ENCODE assay signal across 8 cellular contexts in the genomic region with DNA sequence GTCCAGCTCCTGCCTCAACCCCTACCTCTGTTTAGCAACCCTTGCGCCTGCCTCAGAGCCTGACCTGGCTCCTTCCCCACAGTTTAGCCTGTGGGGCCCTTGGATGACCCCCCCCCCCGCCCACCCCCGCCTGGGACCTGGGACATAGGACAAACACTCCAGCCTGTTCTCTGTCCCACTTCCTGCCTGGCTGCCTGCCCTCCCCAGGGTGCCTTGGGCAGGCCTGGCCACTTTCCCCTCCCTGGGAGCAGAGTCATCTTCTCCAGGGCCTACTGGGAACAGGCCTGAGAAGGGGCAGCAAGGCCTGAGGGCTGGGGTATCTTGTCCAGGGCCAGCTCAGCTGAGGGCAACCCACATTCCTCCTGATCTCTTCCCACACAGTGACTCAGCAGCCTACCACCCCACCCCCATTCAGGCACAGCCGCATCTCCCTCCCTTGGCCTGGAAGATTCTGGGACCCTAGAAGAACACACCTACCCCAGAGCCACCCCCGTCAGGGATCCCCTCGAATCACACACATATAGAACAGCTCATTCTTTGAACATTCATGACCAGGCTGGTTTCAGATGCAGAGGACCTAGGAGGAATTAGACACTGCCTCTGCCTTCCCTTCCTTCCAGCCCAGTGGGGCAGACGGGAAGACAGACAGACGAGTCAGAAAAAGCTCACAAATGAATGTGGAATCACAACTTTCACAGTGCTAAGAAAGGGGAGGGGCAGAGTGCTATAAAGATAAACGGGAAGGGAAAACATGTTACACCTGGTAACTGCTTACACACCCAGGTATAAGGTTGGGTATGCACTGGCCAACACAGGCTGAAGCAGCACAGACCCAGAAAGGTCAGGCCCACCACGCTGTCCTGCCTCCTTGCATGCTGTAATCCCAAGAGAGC. TPM values are rescaled to one million over a fixed set of nuclear protein-coding genes. Genes with fewer than 3 reads are reported as not detected.
DNase-seq lines count a peak whose midpoint lies in the region; FAIRE-seq and TF ChIP-seq lines count a peak whose summit lies in the region.

No MANE protein-coding gene starts in this region.

- TF ChIP-seq POLR2A in vagina (IDR thresholded peaks at IDR 0.05): no peak
- TF ChIP-seq POLR2A in lower leg skin (IDR thresholded peaks at IDR 0.05): no peak

- intact Hi-C loops in vagina (cut with DNase I) (no loop called here), lower leg skin (cut with DNase I; ENCODE audit: low total_unique reads) (no loop called here)

- peak overlapping the region; percentile 74 for H2AFZ ChIP-seq in ACC112 (ENCODE audit: low read length, unreplicated experiment)

- H3K79me2 ChIP-seq in ACC112 (ENCODE audit: control insufficient read depth, insufficient read depth, low read length, unreplicated experiment): peaks cover 47% of the 10 kb centered on the region

- TF ChIP-seq CTCF in bronchial epithelial cell (IDR thresholded peaks at IDR 0.05; ENCODE audit: insufficient read depth, low read length, severe bottlenecking) (no peak), liver (IDR thresholded peaks at IDR 0.05; ENCODE audit: low read depth, low read length, missing input control) (no peak), vagina (IDR thresholded peaks at IDR 0.05) (no peak), lower leg skin (IDR thresholded peaks at IDR 0.05) (no peak)

- peak overlapping the region; percentile 39; the same call in 1 of the 2 replicates for H3K4me3 ChIP-seq in ACC112 (ENCODE audit: low read depth, low read length)
- no peak overlapping the region for H3K4me3 ChIP-seq in HUES64 (ENCODE audit: low read length)
- H3K4me3 ChIP-seq in bronchial epithelial cell (ENCODE audit: low read depth, low read length): no peak overlapping the region
- no peak overlapping the region for H3K4me3 ChIP-seq in liver (ENCODE audit: low read depth in 1 of 3, low read length in 3 of 3)
- no peak overlapping the region for H3K4me3 ChIP-seq in vagina
- H3K4me3 ChIP-seq in lower leg skin (ENCODE audit: low read depth, poor library complexity, severe bottlenecking): no peak overlapping the region

- H3K36me3 ChIP-seq in ACC112 (ENCODE audit: insufficient read depth, low read length) (peaks cover 18% of the 10 kb centered on the region; the same call in 1 of the 2 replicates), HUES64 (ENCODE audit: insufficient read depth, low read length) (peaks cover 34% of the 10 kb centered on the region), bronchial epithelial cell (ENCODE audit: control insufficient read depth, insufficient read depth, low read length) (peaks cover 12% of the 10 kb centered on the region), liver (ENCODE audit: control insufficient read depth in 4 of 4, insufficient read depth in 3 of 4, low read depth in 1 of 4, low read length in 3 of 4) (peaks cover 0 to 13% (median under 1%) of the 10 kb centered on the region in 4 donors), vagina (peaks cover 0 to 22% of the 10 kb centered on the region in 2 donors)

- DNase-seq in bronchial epithelial cell (ENCODE audit: low read depth): peak; percentile 87
- no peak for DNase-seq in vagina (ENCODE audit: extremely low spot score in 2 of 2)
- DNase-seq in lower leg skin (ENCODE audit: low spot score in 2 of 2): no peak
- no peak for DNase-seq in KG1 (lab: John Stamatoyannopoulos, UW)
- no peak for DNase-seq in stimulated activated CD4-positive, alpha-beta T cell treated with anti-CD3 and anti-CD28 coated beads, Interleukin-4, amount 100 ng/mL, for 4 hours

- WGBS in HUES64: 69% methylated on average over 8 of the region's 10 CpGs
- WGBS in liver: 66% methylated on average over 10 of the region's 10 CpGs
- 50 to 62% methylated on average over 9 to 10 of the region's 10 CpGs for WGBS in lower leg skin, 2 donors

- peak overlapping the region; percentile 98 for H3K27ac ChIP-seq in ACC112 (ENCODE audit: low read depth, low read length)
- H3K27ac ChIP-seq in HUES64 (ENCODE audit: low read depth, low read length): peak overlapping the region; percentile 78
- peak overlapping the region; percentile 25 to 47 for H3K27ac ChIP-seq in liver (ENCODE audit: low read depth in 1 of 2, low read length in 2 of 2)
- H3K27ac ChIP-seq in vagina: peak overlapping the region; percentile 63

- H3K4me1 ChIP-seq in ACC112 (ENCODE audit: control insufficient read depth, insufficient read depth, low read length, unreplicated experiment): peaks cover 54% of the 10 kb centered on the region
- H3K4me1 ChIP-seq in HUES64 (ENCODE audit: insufficient read depth, low read length): peaks cover 30% of the 10 kb centered on the region
- peaks cover 4 to 25% (median 18%) of the 10 kb centered on the region in 4 donors for H3K4me1 ChIP-seq in liver (ENCODE audit: control insufficient read depth in 4 of 4, insufficient read depth in 4 of 4, low read length in 3 of 4)
- H3K4me1 ChIP-seq in vagina: peaks cover 28% of the 10 kb centered on the region

- FAIRE-seq in bronchial epithelial cell (lab: Jason Lieb, UNC): no peak

- H3K9me3 ChIP-seq in HUES64 (ENCODE audit: insufficient read depth, low read depth, low read length) (no peaks in the 10 kb centered on the region), liver (ENCODE audit: control insufficient read depth in 4 of 4, low read length in 3 of 4) (no peaks in the 10 kb centered on the region), vagina (no peaks in the 10 kb centered on the region)

- H3K9ac ChIP-seq in HUES64 (ENCODE audit: low read depth, low read length): peak overlapping the region; percentile 54
- no peak overlapping the region for H3K9ac ChIP-seq in liver (ENCODE audit: low read depth in 1 of 2, low read length in 2 of 2)

- H3K27me3 ChIP-seq in ACC112 (ENCODE audit: insufficient read depth, low read length) (no peaks in the 10 kb centered on the region), HUES64 (ENCODE audit: insufficient read depth, low read length) (no peaks in the 10 kb centered on the region), bronchial epithelial cell (ENCODE audit: control insufficient read depth, insufficient read depth, low read length) (no peaks in the 10 kb centered on the region), liver (ENCODE audit: control insufficient read depth in 4 of 4, insufficient read depth in 4 of 4, low read length in 3 of 4) (no peaks in the 10 kb centered on the region), vagina (no peaks in the 10 kb centered on the region)

- no peak for TF ChIP-seq RAD21 in liver (IDR thresholded peaks at IDR 0.05)

TF ChIP-seq in liver, 16 proteins besides CTCF, POLR2A, EP300 and RAD21 (continues in another document):
- TF ChIP-seq, protein P1, sequence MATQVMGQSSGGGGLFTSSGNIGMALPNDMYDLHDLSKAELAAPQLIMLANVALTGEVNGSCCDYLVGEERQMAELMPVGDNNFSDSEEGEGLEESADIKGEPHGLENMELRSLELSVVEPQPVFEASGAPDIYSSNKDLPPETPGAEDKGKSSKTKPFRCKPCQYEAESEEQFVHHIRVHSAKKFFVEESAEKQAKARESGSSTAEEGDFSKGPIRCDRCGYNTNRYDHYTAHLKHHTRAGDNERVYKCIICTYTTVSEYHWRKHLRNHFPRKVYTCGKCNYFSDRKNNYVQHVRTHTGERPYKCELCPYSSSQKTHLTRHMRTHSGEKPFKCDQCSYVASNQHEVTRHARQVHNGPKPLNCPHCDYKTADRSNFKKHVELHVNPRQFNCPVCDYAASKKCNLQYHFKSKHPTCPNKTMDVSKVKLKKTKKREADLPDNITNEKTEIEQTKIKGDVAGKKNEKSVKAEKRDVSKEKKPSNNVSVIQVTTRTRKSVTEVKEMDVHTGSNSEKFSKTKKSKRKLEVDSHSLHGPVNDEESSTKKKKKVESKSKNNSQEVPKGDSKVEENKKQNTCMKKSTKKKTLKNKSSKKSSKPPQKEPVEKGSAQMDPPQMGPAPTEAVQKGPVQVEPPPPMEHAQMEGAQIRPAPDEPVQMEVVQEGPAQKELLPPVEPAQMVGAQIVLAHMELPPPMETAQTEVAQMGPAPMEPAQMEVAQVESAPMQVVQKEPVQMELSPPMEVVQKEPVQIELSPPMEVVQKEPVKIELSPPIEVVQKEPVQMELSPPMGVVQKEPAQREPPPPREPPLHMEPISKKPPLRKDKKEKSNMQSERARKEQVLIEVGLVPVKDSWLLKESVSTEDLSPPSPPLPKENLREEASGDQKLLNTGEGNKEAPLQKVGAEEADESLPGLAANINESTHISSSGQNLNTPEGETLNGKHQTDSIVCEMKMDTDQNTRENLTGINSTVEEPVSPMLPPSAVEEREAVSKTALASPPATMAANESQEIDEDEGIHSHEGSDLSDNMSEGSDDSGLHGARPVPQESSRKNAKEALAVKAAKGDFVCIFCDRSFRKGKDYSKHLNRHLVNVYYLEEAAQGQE (IDR thresholded peaks at IDR 0.05): no peak

RNA-seq across cellular contexts. Expression of a gene that starts 6.0 kb away (rescaled TPM):
- polyA plus RNA-seq in HUES64 (2013, experiment 1 of 2): 23.5 TPM
- 29.1 TPM for polyA plus RNA-seq in HUES64 (2013, experiment 2 of 2)
- 2.0 and 2.6 TPM in 2 replicates for total RNA-seq in bronchial epithelial cell
- 1 to 10 TPM; 5.4 to 6.4 TPM for total RNA-seq in liver
- 1 to 10 TPM; 2.2 to 2.9 TPM for polyA plus RNA-seq in liver
- total RNA-seq in vagina: 17.2 TPM
- total RNA-seq in lower leg skin: 10 to 100 TPM in 1 of 4 donors, 1 to 10 TPM in 3; 6.3 to 15.6 (median 8.4) TPM

RNA-seq across cellular contexts. Expression of a gene that starts 7.5 kb away (rescaled TPM):
- polyA plus RNA-seq in HUES64 (2013, experiment 1 of 2): 1.7 TPM
- 2.5 TPM for polyA plus RNA-seq in HUES64 (2013, experiment 2 of 2)
- total RNA-seq in bronchial epithelial cell (0.26 TPM in 2 replicates), liver (under 1 TPM; 0.05 to 0.25 TPM), vagina (0.49 TPM), lower leg skin (under 1 TPM; 0.04 to 0.83 (median 0.64) TPM)
- under 1 TPM in 1 of 2 donors, not detected in 1; 0.09 TPM for polyA plus RNA-seq in liver

RNA-seq across cellular contexts. Expression of a gene that starts 14.3 kb away (rescaled TPM):
- 46.6 TPM for polyA plus RNA-seq in HUES64 (2013, experiment 1 of 2)
- polyA plus RNA-seq in HUES64 (2013, experiment 2 of 2): 39.9 TPM
- total RNA-seq in bronchial epithelial cell (35.1 and 56.9 TPM in 2 replicates), liver (10 to 100 TPM; 22.3 to 42.2 TPM), vagina (48.9 TPM), lower leg skin (10 to 100 TPM; 20.8 to 40.3 (median 31.0) TPM)
- polyA plus RNA-seq in liver: 100 to 1,000 TPM in 1 of 2 donors, 10 to 100 TPM in 1; 98.2 to 140 TPM

RNA-seq across cellular contexts. Expression of a gene that starts 38.1 kb away (rescaled TPM):
- 1.6 TPM for polyA plus RNA-seq in HUES64 (2013, experiment 1 of 2)
- 3.6 TPM for polyA plus RNA-seq in HUES64 (2013, experiment 2 of 2)
- total RNA-seq in bronchial epithelial cell (8.2 and 11.6 TPM in 2 replicates), liver (1 to 10 TPM; 1.1 to 2.6 TPM), vagina (9.8 TPM), lower leg skin (10 to 100 TPM; 16.6 to 28.0 (median 21.2) TPM)
- under 1 TPM; 0.21 to 0.28 TPM for polyA plus RNA-seq in liver

RNA-seq across cellular contexts. Expression of a gene that starts 42.3 kb away (rescaled TPM):
- 1.5 TPM for polyA plus RNA-seq in HUES64 (2013, experiment 1 of 2)
- polyA plus RNA-seq in HUES64 (2013, experiment 2 of 2): 1.1 TPM
- 25.6 and 44.0 TPM in 2 replicates for total RNA-seq in bronchial epithelial cell
- total RNA-seq in liver: 1 to 10 TPM; 3.8 TPM
- polyA plus RNA-seq in liver: 1 to 10 TPM; 1.7 to 2.5 TPM
- 21.6 TPM for total RNA-seq in vagina
- 10 to 100 TPM; 37.2 to 62.2 (median 51.6) TPM for total RNA-seq in lower leg skin

Comparison
In these comparisons a context has a peak if more than half of its experiments do, and no peak if none do; other contexts are left out.
1. H3K27ac ChIP-seq: peak in every context shown above with its lines; median percentile 98 in ACC112; 78 in HUES64; 63 in vagina; 36 in liver.